Comparison of ENCODE assay signal across 1 cellular context in the genomic region with DNA sequence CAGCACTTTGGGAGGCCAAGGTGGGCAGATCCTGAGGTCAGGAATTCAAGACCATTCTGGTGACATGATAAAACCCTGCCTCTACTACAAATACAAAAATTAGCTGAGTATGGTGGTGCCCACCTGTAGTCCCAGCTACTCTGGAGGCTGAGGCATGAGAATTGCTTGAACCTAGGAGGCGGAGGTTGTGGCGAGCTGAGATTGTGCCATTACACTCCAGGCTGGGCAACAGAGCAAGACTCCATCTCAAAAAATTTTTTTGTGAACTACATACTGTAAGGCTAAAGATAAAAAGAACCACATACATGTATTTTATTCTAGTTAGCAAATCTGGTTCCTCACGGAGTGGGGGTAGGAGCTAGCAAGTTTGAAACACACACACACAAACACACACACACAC.
TF ChIP-seq lines count a peak whose summit lies in the region.

No MANE protein-coding gene starts in this region.

TF ChIP-seq in H1, 55 proteins besides CTCF, POLR2A, EP300 and RAD21:
- TF ChIP-seq FOSL1 (IDR thresholded peaks at IDR 0.05; ENCODE audit: insufficient read depth, low read depth, low read length) (no peak), BCL11A (IDR thresholded peaks at IDR 0.05; ENCODE audit: low read depth in 2 of 2, low read length in 2 of 2) (no peak), SP2 (IDR thresholded peaks at IDR 0.05; ENCODE audit: low read length) (no peak), JUN (IDR thresholded peaks at IDR 0.05; ENCODE audit: low read depth, low read length) (no peak), CBX8 (IDR thresholded peaks at IDR 0.05; ENCODE audit: borderline replicate concordance, low read depth, low read length) (no peak), KDM5A (IDR thresholded peaks at IDR 0.05; ENCODE audit: low read length) (no peak), SRF (IDR thresholded peaks at IDR 0.05; ENCODE audit: low read depth, low read length) (no peak), GTF2F1 (IDR thresholded peaks at IDR 0.05; ENCODE audit: borderline replicate concordance, low read depth, low read length) (no peak), MAFK (IDR thresholded peaks at IDR 0.05; ENCODE audit: low read depth, low read length) (no peak), ASH2L (IDR thresholded peaks at IDR 0.05; ENCODE audit: low read length) (no peak), EZH2 (IDR thresholded peaks at IDR 0.05; ENCODE audit: low read depth, low read length, severe bottlenecking) (no peak), TAF1 (IDR thresholded peaks at IDR 0.05; ENCODE audit: low read depth, low read length) (no peak)
TF ChIP-seq in H1: peak in this region for 0.
